In genomic region chr1:153742411-153743142, GRCh38 we compare ENCODE assay signal across 8 cellular contexts. TPM values are rescaled to one million over a fixed set of nuclear protein-coding genes. Genes with fewer than 3 reads are reported as not detected.
DNase-seq lines count a peak whose midpoint lies in the region; ATAC-seq and TF ChIP-seq lines count a peak whose summit lies in the region.
"Had no signal": no experiment of that assay in that cellular context is flagged by ENCODE, and none has a peak within 500 bp of the region (broad histone marks: within the 10 kb centered on the region; RNA-seq: fewer than 3 reads in every experiment).

No MANE protein-coding gene starts in this region.

- no peaks in the 10 kb centered on the region for H3K9me3 ChIP-seq in ascending aorta
- H3K9me3 ChIP-seq: SJSA1 had no signal

- H3K36me3 ChIP-seq in ascending aorta = peaks cover 25 to 58% of the 10 kb centered on the region in 2 donors

- no peaks in the 10 kb centered on the region for H3K27me3 ChIP-seq in ascending aorta
- H3K27me3 ChIP-seq in dorsolateral prefrontal cortex = no peaks in the 10 kb centered on the region
- H3K27me3 ChIP-seq: SJSA1 had no signal

- peaks cover 6 to 35% of the 10 kb centered on the region in 2 donors for H3K4me1 ChIP-seq in ascending aorta
- H3K4me1 ChIP-seq: SJSA1 had no signal

- H3K4me3 ChIP-seq in ascending aorta = no peak overlapping the region
- no peak overlapping the region for H3K4me3 ChIP-seq in dorsolateral prefrontal cortex
- H3K4me3 ChIP-seq: SJSA1 had no signal

- intact Hi-C loops in ascending aorta (cut with DNase I) (no loop called here), sciatic nerve (cut with DNase I) (no loop called here), dorsolateral prefrontal cortex (cut with DNase I) (no loop called here)

- H3K27ac ChIP-seq in ascending aorta (peak overlapping the region; percentile 74 to 86), dorsolateral prefrontal cortex (no peak overlapping the region)
- H3K27ac ChIP-seq: SJSA1 had no signal

- DNase-seq in ascending aorta (ENCODE audit: low spot score in 2 of 2) (no peak), sciatic nerve (ENCODE audit: low spot score) (no peak), SW 1271 (lab: John Stamatoyannopoulos, UW) (no peak), dorsolateral prefrontal cortex (no peak), GOT3 (lab: John Stamatoyannopoulos, UW) (no peak)

- TF ChIP-seq CTCF in ascending aorta (IDR thresholded peaks at IDR 0.05) (no peak), dorsolateral prefrontal cortex (IDR thresholded peaks at IDR 0.05 in 54 of 56, conservative IDR thresholded peaks at IDR 0.05 in 2 of 56; ENCODE audit: low read depth in 1 of 56, partially characterized antibody in 56 of 56) (no peak)

- ATAC-seq in GM18873 (IDR thresholded peaks at IDR 0.05; ENCODE audit: low FRiP score, unreplicated experiment) (peak; percentile 66), HG03097 (IDR thresholded peaks at IDR 0.05; ENCODE audit: low FRiP score, unreplicated experiment) (peak; percentile 54), sciatic nerve (peak; percentile 71)

RNA-seq across cellular contexts. Expression of gene INTS3, which starts 14.7 kb away (rescaled TPM):
- total RNA-seq in ascending aorta = 55.9 TPM
- 72.4 TPM for total RNA-seq in sciatic nerve
- 100 to 1,000 TPM in 2 of 120 experiments, 10 to 100 TPM in 118; 56.8 to 103 (median 74.9) TPM for total RNA-seq in dorsolateral prefrontal cortex

RNA-seq across cellular contexts. Expression of gene SLC27A3, which starts 32.6 kb away (rescaled TPM):
- 315 TPM for total RNA-seq in ascending aorta
- 38.0 TPM for total RNA-seq in sciatic nerve
- 10 to 100 TPM in 118 of 120 experiments, 1 to 10 TPM in 2; 8.6 to 41.4 (median 19.7) TPM for total RNA-seq in dorsolateral prefrontal cortex

Comparison
In these comparisons a context has a peak if more than half of its experiments do, and no peak if none do; other contexts are left out.
1. H3K27ac ChIP-seq: peak in ascending aorta (2 of 2); none in dorsolateral prefrontal cortex (0 of 59).
2. Peak in every context shown above with its lines, with median percentiles within 50 percentile points of each other: ATAC-seq.